ENCODE assay signal across 1 cellular context in genomic region chr2:230203110-230203676, GRCh38.
A peak's percentile ranks its signal among the peaks of the same experiment; 100 is the strongest.
TF ChIP-seq lines count a peak whose summit lies in the region.

No MANE protein-coding gene starts in this region.

TF ChIP-seq in GM12878, 131 proteins besides CTCF, POLR2A, EP300 and RAD21 (continued from another document and continues in another):
- TF ChIP-seq IRF5 (IDR thresholded peaks at IDR 0.05; ENCODE audit: borderline replicate concordance) (no peak), MYB (IDR thresholded peaks at IDR 0.05; ENCODE audit: borderline replicate concordance, low read depth, low read length) (no peak), ELK1 (IDR thresholded peaks at IDR 0.05; ENCODE audit: low read depth, low read length) (peak; percentile 82), SMC3 (IDR thresholded peaks at IDR 0.05; ENCODE audit: borderline replicate concordance, low read length) (no peak), RELA (IDR thresholded peaks at IDR 0.05; ENCODE audit: borderline replicate concordance, partially characterized antibody) (no peak), RELB (IDR thresholded peaks at IDR 0.05; ENCODE audit: low read depth) (peak; percentile 52; the same call in 1 of the 2 replicates), YY1 (IDR thresholded peaks at IDR 0.05; ENCODE audit: low read depth, low read length) (peak; percentile 61; the same call in 1 of the 2 replicates), NR2C2 (IDR thresholded peaks at IDR 0.05; ENCODE audit: borderline replicate concordance, control insufficient read depth, insufficient read length, low read depth) (no peak), BRCA1 (IDR thresholded peaks at IDR 0.05; ENCODE audit: low read depth, low read length) (no peak), USF1 (IDR thresholded peaks at IDR 0.05; ENCODE audit: borderline replicate concordance, extremely low read length, insufficient read depth, low read depth, low read length) (no peak), PKNOX1 (IDR thresholded peaks at IDR 0.05) (0 out of 2 replicates have a peak, but pooled peaks have one; percentile 8), HDAC6 (IDR thresholded peaks at IDR 0.05; ENCODE audit: unreplicated experiment) (no peak), MAX (IDR thresholded peaks at IDR 0.05; ENCODE audit: low read depth, low read length) (no peak; the same call in 1 of the 2 replicates), TBL1XR1 (IDR thresholded peaks at IDR 0.05; ENCODE audit: low read depth, low read length) (peak; percentile 45; the same call in 1 of the 2 replicates), GABPA (IDR thresholded peaks at IDR 0.05; ENCODE audit: low read depth) (peak; percentile 77), CBX3 (IDR thresholded peaks at IDR 0.05; ENCODE audit: borderline replicate concordance, low read depth) (no peak), CBX5 (IDR thresholded peaks at IDR 0.05; ENCODE audit: low read depth) (peak; percentile 46; the same call in 1 of the 2 replicates), ZBED1 (IDR thresholded peaks at IDR 0.05; ENCODE audit: borderline replicate concordance) (peak; percentile 71; the same call in 1 of the 2 replicates), ETV6 (conservative IDR thresholded peaks at IDR 0.05 in 1 of 2, IDR thresholded peaks at IDR 0.05 in 1 of 2; ENCODE audit: borderline replicate concordance in 1 of 2, low read depth in 1 of 2) (peak; percentile 84 to 100; a peak in 3 of 4 replicates), CHD2 (IDR thresholded peaks at IDR 0.05; ENCODE audit: borderline replicate concordance, low read depth, low read length) (0 out of 2 replicates have a peak, but pooled peaks have one; percentile 16), SMAD5 (IDR thresholded peaks at IDR 0.05; ENCODE audit: low read depth) (no peak), ZNF207 (IDR thresholded peaks at IDR 0.05; ENCODE audit: borderline replicate concordance) (no peak), SPI1 (IDR thresholded peaks at IDR 0.05; ENCODE audit: borderline replicate concordance, insufficient read depth, low read depth, low read length) (peak; percentile 59; the same call in 1 of the 2 replicates), SUPT20H (IDR thresholded peaks at IDR 0.05; ENCODE audit: borderline replicate concordance, control insufficient read depth, low read depth, low read length) (no peak), ZNF217 (IDR thresholded peaks at IDR 0.05) (no peak), BCL3 (IDR thresholded peaks at IDR 0.05; ENCODE audit: borderline replicate concordance, insufficient read depth, low read depth, low read length, poor library complexity, severe bottlenecking) (peak; percentile 48), DPF2 (IDR thresholded peaks at IDR 0.05) (peak; percentile 83), ZBTB11 (CRISPR knock-in tag; IDR thresholded peaks at IDR 0.05) (no peak), NKRF (conservative IDR thresholded peaks at IDR 0.05) (peak; percentile 67), NBN (IDR thresholded peaks at IDR 0.05) (peak; percentile 75; the same call in 1 of the 2 replicates), ZZZ3 (IDR thresholded peaks at IDR 0.05; ENCODE audit: control insufficient read depth, insufficient read length, low read depth) (no peak), NFIC (IDR thresholded peaks at IDR 0.05; ENCODE audit: low read depth, low read length) (peak; percentile 84), STAT1 (conservative IDR thresholded peaks at IDR 0.05) (no peak), PAX5 (IDR thresholded peaks at IDR 0.05; ENCODE audit: borderline replicate concordance, low read depth, low read length) (peak; percentile 83), SIX5 (IDR thresholded peaks at IDR 0.05; ENCODE audit: low read depth, low read length, severe bottlenecking) (no peak), IRF3 (IDR thresholded peaks at IDR 0.05) (no peak), REST (IDR thresholded peaks at IDR 0.05; ENCODE audit: low read depth, low read length) (no peak)
